Comparison of ENCODE assay signal across 9 cellular contexts in genomic region chr15:63195257-63196023, GRCh38. TPM values are rescaled to one million over a fixed set of nuclear protein-coding genes. Genes with fewer than 3 reads are reported as not detected.
A peak's percentile ranks its signal among the peaks of the same experiment; 100 is the strongest.
DNase-seq lines count a peak whose midpoint lies in the region; ATAC-seq and TF ChIP-seq lines count a peak whose summit lies in the region.
"Had no signal": no experiment of that assay in that cellular context is flagged by ENCODE, and none has a peak within 500 bp of the region (broad histone marks: within the 10 kb centered on the region; RNA-seq: fewer than 3 reads in every experiment).

No MANE protein-coding gene starts in this region.

- peaks cover 78% of the 10 kb centered on the region for H3K4me1 Mint-ChIP-seq in activated naive CD4-positive, alpha-beta T cell treated with anti-CD3 and anti-CD28 coated beads, Interleukin-2, amount 50 U/mL, for 24 hours
- peaks cover 94 to 97% (median 94%) of the 10 kb centered on the region in 3 donors for H3K4me1 Mint-ChIP-seq in T-cell

- H3K27me3 ChIP-seq in right cardiac atrium (ENCODE audit: control insufficient read depth, insufficient read depth), result no peaks in the 10 kb centered on the region
- no peaks in the 10 kb centered on the region for H3K27me3 ChIP-seq in upper lobe of right lung

- CTCF ChIA-PET in T-cell (lab: Charles Lee), result interaction anchor here in 1 of 2 donors (0.6 kb wide), 2 partner anchors 43 to 76 kb away, joined by 5 read pairs; no protein-coding TSS in a partner anchor

- no peak for DNase-seq in activated naive CD4-positive, alpha-beta T cell treated with Interleukin-2 at 50 U/mL for 16 hours
- DNase-seq in T-cell (no peak), right cardiac atrium (peak in 2 of 3 donors; percentile 59 to 77), upper lobe of right lung (no peak), H4 (ENCODE audit: low spot score) (no peak), 8988T (no peak)
- DNase-seq in stimulated activated naive CD4-positive, alpha-beta T cell (lab: John Stamatoyannopoulos, UW), result no peak
- DNase-seq: activated CD4-positive, alpha-beta T cell treated with anti-CD3 and anti-CD28 coated beads, Interleukin-2, amount 50 U/mL, for 48 hours had no signal

- POLR2A ChIA-PET in T-cell (lab: Charles Lee), result interaction anchor here (0.6 to 5.1 kb wide), 12 partner anchors 8 to 53 kb away, joined by 3 to 42 read pairs (median 4); partner anchors contain the start of gene RPS27L (in 1 of the 2)

- peaks cover 6% of the 10 kb centered on the region for H3K4me1 ChIP-seq in right cardiac atrium (ENCODE audit: control insufficient read depth, insufficient read depth, low read length)
- peaks cover 76% of the 10 kb centered on the region for H3K4me1 ChIP-seq in upper lobe of right lung

- 62% methylated on average over 4 of the region's 4 CpGs for WGBS in right cardiac atrium

- H3K27ac Mint-ChIP-seq in activated naive CD4-positive, alpha-beta T cell treated with anti-CD3 and anti-CD28 coated beads, Interleukin-2, amount 50 U/mL, for 24 hours, result peak overlapping the region; percentile 91
- peak overlapping the region; percentile 95 to 97 for H3K27ac Mint-ChIP-seq in T-cell

- ATAC-seq in T-cell (replicated peaks in 1 of 4) (no peak), right cardiac atrium (no peak), upper lobe of right lung (no peak)

- H3K36me3 ChIP-seq in upper lobe of right lung, result no peaks in the 10 kb centered on the region

- H3K9me3 Mint-ChIP-seq in activated naive CD4-positive, alpha-beta T cell treated with anti-CD3 and anti-CD28 coated beads, Interleukin-2, amount 50 U/mL, for 24 hours, result no peaks in the 10 kb centered on the region
- H3K9me3 Mint-ChIP-seq in T-cell, result no peaks in the 10 kb centered on the region

- TF ChIP-seq CTCF in upper lobe of right lung (IDR thresholded peaks at IDR 0.05), result no peak

- peak overlapping the region; percentile 83 for H3K4me3 Mint-ChIP-seq in activated naive CD4-positive, alpha-beta T cell treated with anti-CD3 and anti-CD28 coated beads, Interleukin-2, amount 50 U/mL, for 24 hours
- H3K4me3 Mint-ChIP-seq in T-cell, result peak overlapping the region; percentile 59 to 97 (median 70)

- H3K4me3 ChIP-seq in right cardiac atrium (ENCODE audit: low read length), result no peak overlapping the region
- peak overlapping the region; percentile 3 for H3K4me3 ChIP-seq in upper lobe of right lung

- intact Hi-C loops in right cardiac atrium (cut with DNase I) (loop anchor here in 1 of 4 donors (10.0 kb wide), 1 partner anchor 59 kb away; no protein-coding TSS in a partner anchor), upper lobe of right lung (cut with DNase I) (no loop called here)

- H3K27me3 Mint-ChIP-seq in activated naive CD4-positive, alpha-beta T cell treated with anti-CD3 and anti-CD28 coated beads, Interleukin-2, amount 50 U/mL, for 24 hours, result no peaks in the 10 kb centered on the region
- no peaks in the 10 kb centered on the region for H3K27me3 Mint-ChIP-seq in T-cell

- peaks cover 36% of the 10 kb centered on the region for H3K36me3 Mint-ChIP-seq in activated naive CD4-positive, alpha-beta T cell treated with anti-CD3 and anti-CD28 coated beads, Interleukin-2, amount 50 U/mL, for 24 hours
- peaks cover 9% of the 10 kb centered on the region for H3K36me3 Mint-ChIP-seq in T-cell

- H3K27ac ChIP-seq in right cardiac atrium (ENCODE audit: low read length), result peak overlapping the region; percentile 45
- peak overlapping the region; percentile 73 for H3K27ac ChIP-seq in upper lobe of right lung

- no peaks in the 10 kb centered on the region for H3K9me3 ChIP-seq in right cardiac atrium (ENCODE audit: control insufficient read depth, low read length)
- H3K9me3 ChIP-seq in upper lobe of right lung, result no peaks in the 10 kb centered on the region

RNA-seq across cellular contexts. Expression of gene RAB8B, which starts 6.0 kb away (rescaled TPM):
- 10 to 100 TPM; 52.2 to 66.7 (median 55.7) TPM for total RNA-seq in T-cell
- total RNA-seq in right cardiac atrium, result 10 to 100 TPM; 16.1 to 21.5 (median 19.3) TPM
- polyA plus RNA-seq in right cardiac atrium, result 7.2 TPM
- total RNA-seq in upper lobe of right lung, result 54.5 TPM
- 21.4 and 35.4 TPM in 2 replicates for total RNA-seq in H4 (2014; rRNA removed; shearing (Covaris generic))

RNA-seq across cellular contexts. Expression of gene RPS27L, which starts 38.2 kb away (rescaled TPM):
- 100 to 1,000 TPM in 3 of 5 donors, 10 to 100 TPM in 2; 48.3 to 123 (median 106) TPM for total RNA-seq in T-cell
- 100 to 1,000 TPM; 142 to 188 (median 159) TPM for total RNA-seq in right cardiac atrium
- polyA plus RNA-seq in right cardiac atrium, result 183 TPM
- 196 TPM for total RNA-seq in upper lobe of right lung
- total RNA-seq in H4 (2014; rRNA removed; shearing (Covaris generic)), result 73.3 and 148 TPM in 2 replicates

Comparison
In these comparisons a context has a peak if more than half of its experiments do, and no peak if none do; other contexts are left out.
1. DNase-seq: peak in right cardiac atrium (2 of 3); none in activated naive CD4-positive, alpha-beta T cell treated with Interleukin-2 at 50 U/mL for 16 hours (single experiment), T-cell (0 of 34), upper lobe of right lung (single experiment), H4 (single experiment), stimulated activated naive CD4-positive, alpha-beta T cell (0 of 6) and 8988T (single experiment).